In genomic region chr1:45337630-45338320, GRCh38 we compare ENCODE assay signal across 1 cellular context.
TF ChIP-seq lines count a peak whose summit lies in the region.

No MANE protein-coding gene starts in this region.

TF ChIP-seq in K562, 482 proteins besides CTCF, POLR2A, EP300 and RAD21:
- TF ChIP-seq POLR2AphosphoS2 (IDR thresholded peaks at IDR 0.05; ENCODE audit: low read length) (no peak), ELF4 (CRISPR knock-in tag; IDR thresholded peaks at IDR 0.05) (no peak), ZNF609 (CRISPR knock-in tag; IDR thresholded peaks at IDR 0.05; ENCODE audit: borderline replicate concordance) (no peak), NBN (IDR thresholded peaks at IDR 0.05; ENCODE audit: low read depth) (no peak), ZBTB2 (IDR thresholded peaks at IDR 0.05) (no peak), ZNF3 (CRISPR knock-in tag; IDR thresholded peaks at IDR 0.05) (no peak), ATF3 (IDR thresholded peaks at IDR 0.05) (no peak), ATF3 (CRISPR knock-in tag; conservative IDR thresholded peaks at IDR 0.05) (0 out of 2 replicates have a peak, but pooled peaks have one; percentile 18), JUN (IDR thresholded peaks at IDR 0.05; ENCODE audit: borderline replicate concordance, low read depth, low read length) (no peak), JUN (CRISPR knock-in tag; IDR thresholded peaks at IDR 0.05; ENCODE audit: borderline replicate concordance) (no peak), CREB5 (CRISPR knock-in tag; IDR thresholded peaks at IDR 0.05) (no peak), HNRNPUL1 (IDR thresholded peaks at IDR 0.05; ENCODE audit: low read length) (no peak), SRF (CRISPR knock-in tag; IDR thresholded peaks at IDR 0.05) (no peak), FOS (IDR thresholded peaks at IDR 0.05; ENCODE audit: extremely low read depth, insufficient read length) (no peak), ZFX (CRISPR knock-in tag; IDR thresholded peaks at IDR 0.05) (no peak), SIX5 (IDR thresholded peaks at IDR 0.05; ENCODE audit: borderline replicate concordance in 1 of 2, insufficient read depth in 1 of 2, low read depth in 1 of 2, low read length in 2 of 2) (no peak), STAT5A (IDR thresholded peaks at IDR 0.05; ENCODE audit: borderline replicate concordance, low read length) (no peak), YY1 (IDR thresholded peaks at IDR 0.05; ENCODE audit: borderline replicate concordance in 1 of 3, control insufficient read depth in 1 of 3, extremely low read depth in 1 of 3, insufficient read depth in 3 of 3, insufficient read length in 1 of 3, insufficient replicate concordance in 2 of 3, low read depth in 1 of 3, low read length in 2 of 3) (no peak), SMAD4 (CRISPR knock-in tag; conservative IDR thresholded peaks at IDR 0.05) (no peak), MAFK (IDR thresholded peaks at IDR 0.05; ENCODE audit: low read length) (no peak), MYBL2 (IDR thresholded peaks at IDR 0.05; ENCODE audit: low read depth) (no peak), MYBL2 (CRISPR knock-in tag; IDR thresholded peaks at IDR 0.05; ENCODE audit: borderline replicate concordance) (no peak), ZNF589 (CRISPR knock-in tag; IDR thresholded peaks at IDR 0.05; ENCODE audit: low read depth) (no peak), FOXJ2 (tag; IDR thresholded peaks at IDR 0.05) (no peak), MBD1 (CRISPR knock-in tag; IDR thresholded peaks at IDR 0.05) (no peak), POLR2AphosphoS5 (IDR thresholded peaks at IDR 0.05; ENCODE audit: control insufficient read depth, insufficient read depth, low read depth, low read length) (0 out of 2 replicates have a peak, but pooled peaks have one; percentile 26), ZNF316 (IDR thresholded peaks at IDR 0.05) (peak; percentile 90), ZNF780A (CRISPR knock-in tag; IDR thresholded peaks at IDR 0.05) (no peak), MCM7 (IDR thresholded peaks at IDR 0.05) (no peak), TRIM28 (IDR thresholded peaks at IDR 0.05) (peak; percentile 82; the same call in 1 of the 2 replicates), ZBTB17 (CRISPR knock-in tag; IDR thresholded peaks at IDR 0.05) (no peak), JUND (IDR thresholded peaks at IDR 0.05; ENCODE audit: borderline replicate concordance, low read depth, low read length) (no peak), JUND (tag; IDR thresholded peaks at IDR 0.05; ENCODE audit: borderline replicate concordance, low read depth, low read length) (no peak), CBX3 (IDR thresholded peaks at IDR 0.05; ENCODE audit: borderline replicate concordance in 1 of 2, low read length in 2 of 2) (peak in 1 of 2 experiments; percentile 73; a peak in 2 of 3 replicates), NR2C2 (CRISPR knock-in tag; IDR thresholded peaks at IDR 0.05) (no peak), NR2C2 (tag; IDR thresholded peaks at IDR 0.05) (no peak), RBM15 (IDR thresholded peaks at IDR 0.05; ENCODE audit: insufficient read depth, low read length) (no peak), ATF7 (IDR thresholded peaks at IDR 0.05) (no peak), THAP7 (CRISPR knock-in tag; IDR thresholded peaks at IDR 0.05) (no peak), ZNF785 (CRISPR knock-in tag; IDR thresholded peaks at IDR 0.05) (no peak), ZNF324 (CRISPR knock-in tag; IDR thresholded peaks at IDR 0.05) (no peak), CBFB (CRISPR knock-in tag; IDR thresholded peaks at IDR 0.05) (no peak), ZNF311 (CRISPR knock-in tag; IDR thresholded peaks at IDR 0.05) (no peak), KAT2B (IDR thresholded peaks at IDR 0.05; ENCODE audit: low read depth, low read length) (no peak), POU5F1 (IDR thresholded peaks at IDR 0.05; ENCODE audit: borderline replicate concordance, low read depth, low read length, partially characterized antibody) (no peak), ZNF830 (CRISPR knock-in tag; IDR thresholded peaks at IDR 0.05) (no peak), ARID3B (CRISPR knock-in tag; IDR thresholded peaks at IDR 0.05; ENCODE audit: borderline replicate concordance) (no peak), TRIM24 (IDR thresholded peaks at IDR 0.05) (peak; percentile 21 to 75; a peak in 3 of 4 replicates)
